Comparison of ENCODE assay signal across 8 cellular contexts in genomic region chr10:72275351-72276012, GRCh38. TPM values are rescaled to one million over a fixed set of nuclear protein-coding genes. Genes with fewer than 3 reads are reported as not detected.
DNase-seq lines count a peak whose midpoint lies in the region; ATAC-seq, FAIRE-seq and TF ChIP-seq lines count a peak whose summit lies in the region.

No MANE protein-coding gene starts in this region.

- no peak for ATAC-seq in SK-N-SH treated with all-trans-retinoic acid at 6 μM for 48 hours
- ATAC-seq in HG02970 (IDR thresholded peaks at IDR 0.05; ENCODE audit: low FRiP score, unreplicated experiment), result no peak

- H3K9me1 ChIP-seq in endothelial cell of umbilical vein (replicated peaks; ENCODE audit: control insufficient read depth, extremely low read depth, insufficient read depth, low read length), result no peaks in the 10 kb centered on the region

- H3K9me3 ChIP-seq in SK-N-SH, result no peaks in the 10 kb centered on the region
- no peaks in the 10 kb centered on the region for H3K9me3 ChIP-seq in endothelial cell of umbilical vein (replicated peaks; ENCODE audit: control insufficient read depth, insufficient read depth, low read length)
- no peaks in the 10 kb centered on the region for H3K9me3 ChIP-seq in neuron (ENCODE audit: low read length)

- WGBS in SK-N-SH (ENCODE audit: low lambda C conversion rate), result 44% methylated on average over 12 of the region's 12 CpGs

- H3K9ac ChIP-seq in SK-N-SH, result peak overlapping the region; percentile 73; the same call in 1 of the 2 replicates
- peak overlapping the region; percentile 78 for H3K9ac ChIP-seq in endothelial cell of umbilical vein (replicated peaks; ENCODE audit: extremely low read depth, insufficient read depth, low read length)

- no peaks in the 10 kb centered on the region for H3K9me2 ChIP-seq in SK-N-SH

- no peak for FAIRE-seq in endothelial cell of umbilical vein (lab: Jason Lieb, UNC)

- H3K36me3 ChIP-seq in SK-N-SH (replicated peaks in 1 of 2; ENCODE audit: control insufficient read depth in 1 of 2, insufficient read depth in 2 of 2, low read length in 1 of 2), result peaks cover 10 to 14% of the 10 kb centered on the region in 2 experiments
- H3K36me3 ChIP-seq in endothelial cell of umbilical vein (ENCODE audit: control insufficient read depth in 2 of 2, extremely low read depth in 1 of 2, insufficient read depth in 2 of 2, low read length in 2 of 2), result peaks cover 0 to 7% of the 10 kb centered on the region in 2 experiments
- peaks cover 15% of the 10 kb centered on the region for H3K36me3 ChIP-seq in neuron (ENCODE audit: insufficient read depth, low read length)

- intact Hi-C loops in endothelial cell of umbilical vein (cut with micrococcal nuclease), result no loop called here

- DNase-seq in SK-N-SH (no peak), SK-MEL-5 (ENCODE audit: low read depth, low spot score) (peak; percentile 32), endothelial cell of umbilical vein (ENCODE audit: low read depth, low spot score) (no peak), COLO829 (ENCODE audit: low spot score) (no peak)
- no peak for DNase-seq in stimulated activated naive CD4-positive, alpha-beta T cell treated with Interleukin-2 at 50 U/mL for 16 hours (lab: John Stamatoyannopoulos, UW)

- TF ChIP-seq EP300 in SK-N-SH (IDR thresholded peaks at IDR 0.05; ENCODE audit: borderline replicate concordance in 1 of 2, low read depth in 1 of 2, low read length in 1 of 2), result no peak

- BruUV-seq in endothelial cell of umbilical vein (replicated peaks; lab: Mats Ljungman, UMichigan), result no TSS peak

- H3K27me3 ChIP-seq in SK-N-SH (ENCODE audit: insufficient read depth) (no peaks in the 10 kb centered on the region), endothelial cell of umbilical vein (ENCODE audit: control insufficient read depth in 2 of 2, insufficient read depth in 2 of 2, low read length in 2 of 2) (no peaks in the 10 kb centered on the region), neuron (ENCODE audit: insufficient read depth, low read length) (no peaks in the 10 kb centered on the region)

- CTCF ChIA-PET in SK-N-SH (lab: Yijun Ruan, JAX) (interaction anchor here (0.7 to 10.4 kb wide), 33 partner anchors 8 to 379 kb away, joined by 3 to 198 read pairs (median 6); no protein-coding TSS in a partner anchor), endothelial cell of umbilical vein (lab: Charles Lee) (interaction anchor here (0.6 to 9.4 kb wide), 32 partner anchors 10 to 379 kb away, joined by 3 to 214 read pairs (median 6); partner anchors contain the start of genes ANAPC16 and ASCC1)

- dilution Hi-C loops in endothelial cell of umbilical vein (cut with MboI; ENCODE audit: extremely low pct_ligation_motif_present, low sequenced_read_pairs), result no loop called here

- peaks cover 15% of the 10 kb centered on the region for H3F3A ChIP-seq in SK-N-SH (replicated peaks; ENCODE audit: insufficient read depth)

- H3K4me2 ChIP-seq in SK-N-SH, result peak overlapping the region; percentile 98
- peak overlapping the region; percentile 70 for H3K4me2 ChIP-seq in endothelial cell of umbilical vein (ENCODE audit: insufficient read depth, low read length)

- H3K4me3 ChIP-seq in SK-N-SH (ENCODE audit: low read depth in 2 of 2, low read length in 1 of 2), result peak overlapping the region; percentile 82 to 98
- H3K4me3 ChIP-seq in endothelial cell of umbilical vein (replicated peaks in 1 of 3; ENCODE audit: insufficient read depth in 1 of 3, low read depth in 1 of 3, low read length in 3 of 3), result peak overlapping the region in 2 of 3 experiments; percentile 66 to 68
- H3K4me3 ChIP-seq in neuron (ENCODE audit: low read length), result peak overlapping the region; percentile 77

- H2AFZ ChIP-seq in SK-N-SH (ENCODE audit: low read depth) (no peak overlapping the region), endothelial cell of umbilical vein (ENCODE audit: low read depth, low read length) (no peak overlapping the region), neuron (ENCODE audit: low read depth, low read length) (no peak overlapping the region)

- peaks cover 20 to 36% of the 10 kb centered on the region in 2 experiments; a peak in 3 of 4 replicates for H3K4me1 ChIP-seq in SK-N-SH (ENCODE audit: control insufficient read depth in 1 of 2, insufficient read depth in 2 of 2, low read depth in 1 of 2, low read length in 1 of 2)
- peaks cover 23% of the 10 kb centered on the region for H3K4me1 ChIP-seq in endothelial cell of umbilical vein (ENCODE audit: control insufficient read depth, extremely low read depth, insufficient read depth, low read length)
- H3K4me1 ChIP-seq in neuron (ENCODE audit: insufficient read depth, low read length), result peaks cover 47% of the 10 kb centered on the region

- H3K79me2 ChIP-seq in SK-N-SH (ENCODE audit: insufficient read depth) (peaks cover 6% of the 10 kb centered on the region; the same call in 1 of the 2 replicates), endothelial cell of umbilical vein (ENCODE audit: control insufficient read depth, insufficient read depth, low read length) (peaks cover 16% of the 10 kb centered on the region)

- TF ChIP-seq CTCF in SK-N-SH (IDR thresholded peaks at IDR 0.05) (no peak), endothelial cell of umbilical vein (IDR thresholded peaks at IDR 0.05; ENCODE audit: extremely low read depth in 1 of 2, insufficient read depth in 1 of 2, low read depth in 1 of 2, low read length in 2 of 2) (no peak)

- TF ChIP-seq POLR2A in endothelial cell of umbilical vein (IDR thresholded peaks at IDR 0.05; ENCODE audit: low read depth, low read length), result no peak

- H3K27ac ChIP-seq in SK-N-SH (ENCODE audit: low read depth in 2 of 2, low read length in 1 of 2) (peak overlapping the region in 1 of 2 experiments; percentile 97; a peak in 2 of 4 replicates), endothelial cell of umbilical vein (ENCODE audit: insufficient read depth, low read depth, low read length) (peak overlapping the region; percentile 12)

- H4K20me1 ChIP-seq in SK-N-SH (ENCODE audit: insufficient read depth), result peaks cover 23% of the 10 kb centered on the region
- no peaks in the 10 kb centered on the region for H4K20me1 ChIP-seq in endothelial cell of umbilical vein (replicated peaks; ENCODE audit: control insufficient read depth, extremely low read depth, insufficient read depth, low read length)

- POLR2A ChIA-PET in SK-N-SH (lab: Yijun Ruan, JAX) (interaction anchor here (0.7 to 8.5 kb wide), 17 partner anchors 10 to 202 kb away, joined by 3 to 234 read pairs (median 4); partner anchors contain the start of genes ANAPC16 and ASCC1), endothelial cell of umbilical vein (lab: Charles Lee) (interaction anchor here (0.6 to 6.1 kb wide), 14 partner anchors 15 to 119 kb away, joined by 3 to 59 read pairs (median 12); no protein-coding TSS in a partner anchor)

- no peak for TF ChIP-seq RAD21 in SK-N-SH (IDR thresholded peaks at IDR 0.05; ENCODE audit: low read length)

- in situ Hi-C loops in SK-MEL-5 (cut with HindIII; ENCODE audit: low pct_unique_long_range_greater_than_20kb, low sequenced_read_pairs), result no loop called here

RNA-seq across cellular contexts. Expression of gene DDIT4, which starts 1.8 kb away (rescaled TPM):
- polyA plus RNA-seq in SK-N-SH (2012; rRNA removed) (24.9 and 30.4 TPM in 2 replicates), endothelial cell of umbilical vein (64.2 and 65.3 TPM in 2 replicates)
- 19.5 and 19.9 TPM in 2 replicates for polyA plus RNA-seq in SK-N-SH (2012; cell fraction: cytosol; rRNA removed)
- 41.8 and 55.3 TPM in 2 replicates for polyA plus RNA-seq in SK-N-SH (2012; cell fraction: nucleus; rRNA removed)
- 192 and 197 TPM in 2 replicates for total RNA-seq in SK-MEL-5 (2014; rRNA removed; shearing (Covaris generic))
- 186 and 211 TPM in 2 replicates for polyA plus RNA-seq in SK-MEL-5 (2015; cell fraction: cytosol; rRNA removed)
- polyA plus RNA-seq in SK-MEL-5 (2015; cell fraction: nucleus; rRNA removed), result 215 and 235 TPM in 2 replicates
- 53.0 and 60.4 TPM in 2 replicates for total RNA-seq in endothelial cell of umbilical vein
- 36.6 and 46.9 TPM in 2 replicates for polyA plus RNA-seq in endothelial cell of umbilical vein (2011; cell fraction: cytosol; rRNA removed)
- polyA plus RNA-seq in endothelial cell of umbilical vein (2011; cell fraction: nucleus; rRNA removed), result 55.1 and 67.4 TPM in 2 replicates
- polyA plus RNA-seq in endothelial cell of umbilical vein (2012), result 35.9 and 40.5 TPM in 2 replicates
- 64.6 and 66.6 TPM in 2 replicates for polyA minus RNA-seq in endothelial cell of umbilical vein
- polyA minus RNA-seq in endothelial cell of umbilical vein (2011; cell fraction: cytosol; rRNA and poly(A)+ RNA removed), result 248 TPM
- polyA minus RNA-seq in endothelial cell of umbilical vein (2011; cell fraction: nucleus; rRNA and poly(A)+ RNA removed), result 57.9 and 87.9 TPM in 2 replicates

RNA-seq across cellular contexts. Expression of gene ASCC1, which starts 59.4 kb away (rescaled TPM):
- 15.0 and 19.5 TPM in 2 replicates for polyA plus RNA-seq in SK-N-SH (2012; rRNA removed)
- polyA plus RNA-seq in SK-N-SH (2012; cell fraction: cytosol; rRNA removed), result 21.7 and 23.6 TPM in 2 replicates
- 9.3 and 14.7 TPM in 2 replicates for polyA plus RNA-seq in SK-N-SH (2012; cell fraction: nucleus; rRNA removed)
- 22.4 and 23.2 TPM in 2 replicates for total RNA-seq in SK-MEL-5 (2014; rRNA removed; shearing (Covaris generic))
- 20.8 and 24.5 TPM in 2 replicates for polyA plus RNA-seq in SK-MEL-5 (2015; cell fraction: cytosol; rRNA removed)
- 14.2 and 15.1 TPM in 2 replicates for polyA plus RNA-seq in SK-MEL-5 (2015; cell fraction: nucleus; rRNA removed)
- total RNA-seq in endothelial cell of umbilical vein, result 24.9 and 28.2 TPM in 2 replicates
- 14.9 and 16.0 TPM in 2 replicates for polyA plus RNA-seq in endothelial cell of umbilical vein
- 19.2 and 19.8 TPM in 2 replicates for polyA plus RNA-seq in endothelial cell of umbilical vein (2011; cell fraction: cytosol; rRNA removed)
- 13.6 and 15.4 TPM in 2 replicates for polyA plus RNA-seq in endothelial cell of umbilical vein (2011; cell fraction: nucleus; rRNA removed)
- polyA plus RNA-seq in endothelial cell of umbilical vein (2012), result 24.8 and 28.0 TPM in 2 replicates
- 15.5 and 29.6 TPM in 2 replicates for polyA minus RNA-seq in endothelial cell of umbilical vein
- polyA minus RNA-seq in endothelial cell of umbilical vein (2011; cell fraction: cytosol; rRNA and poly(A)+ RNA removed), result 30.7 TPM
- 14.8 and 16.6 TPM in 2 replicates for polyA minus RNA-seq in endothelial cell of umbilical vein (2011; cell fraction: nucleus; rRNA and poly(A)+ RNA removed)

RNA-seq across cellular contexts. Expression of gene ANAPC16, which starts 59.7 kb away (rescaled TPM):
- polyA plus RNA-seq in SK-N-SH (2012; rRNA removed) (45.2 and 65.7 TPM in 2 replicates), endothelial cell of umbilical vein (32.2 and 38.1 TPM in 2 replicates)
- 81.1 and 87.8 TPM in 2 replicates for polyA plus RNA-seq in SK-N-SH (2012; cell fraction: cytosol; rRNA removed)
- 15.3 and 24.1 TPM in 2 replicates for polyA plus RNA-seq in SK-N-SH (2012; cell fraction: nucleus; rRNA removed)
- total RNA-seq in SK-MEL-5 (2014; rRNA removed; shearing (Covaris generic)), result 52.3 and 63.6 TPM in 2 replicates
- polyA plus RNA-seq in SK-MEL-5 (2015; cell fraction: cytosol; rRNA removed), result 39.8 and 57.4 TPM in 2 replicates
- 39.7 and 40.6 TPM in 2 replicates for polyA plus RNA-seq in SK-MEL-5 (2015; cell fraction: nucleus; rRNA removed)
- 44.2 and 44.4 TPM in 2 replicates for total RNA-seq in endothelial cell of umbilical vein
- polyA plus RNA-seq in endothelial cell of umbilical vein (2011; cell fraction: cytosol; rRNA removed), result 43.3 and 47.2 TPM in 2 replicates
- polyA plus RNA-seq in endothelial cell of umbilical vein (2011; cell fraction: nucleus; rRNA removed), result 16.6 and 16.9 TPM in 2 replicates
- 39.8 and 46.4 TPM in 2 replicates for polyA plus RNA-seq in endothelial cell of umbilical vein (2012)
- polyA minus RNA-seq in endothelial cell of umbilical vein, result 21.9 and 28.2 TPM in 2 replicates
- polyA minus RNA-seq in endothelial cell of umbilical vein (2011; cell fraction: cytosol; rRNA and poly(A)+ RNA removed), result 20.9 TPM
- polyA minus RNA-seq in endothelial cell of umbilical vein (2011; cell fraction: nucleus; rRNA and poly(A)+ RNA removed), result 3.8 and 5.8 TPM in 2 replicates
